Comparison of ENCODE assay signal across 8 cellular contexts in genomic region chr10:132654708-132655661, GRCh38.
DNase-seq lines count a peak whose midpoint lies in the region; TF ChIP-seq lines count a peak whose summit lies in the region.

No MANE protein-coding gene starts in this region.

- DNase-seq in DMS 273 (lab: John Stamatoyannopoulos, UW; ENCODE audit: unreplicated experiment) (peak; percentile 72), DMS 273 treated with DMSO at 0.1 percent for 48 hours (lab: John Stamatoyannopoulos, UW) (no peak), NAMALWA (ENCODE audit: low spot score) (peak; percentile 70), choroid plexus epithelial cell (ENCODE audit: low read depth) (peak; percentile 74), ureter (ENCODE audit: low spot score) (no peak)
- DNase-seq in activated CD4-positive, CD25-positive, alpha-beta regulatory T cell treated with anti-CD3 and anti-CD28 coated beads, Interleukin-2, amount 50 U/mL, for 72 hours: peak; percentile 60
- DNase-seq in stimulated activated CD8-positive, alpha-beta memory T cell treated with anti-CD3 and anti-CD28 coated beads, Interleukin-15, amount 100 ng/mL, for 1 hour (ENCODE audit: low read depth): peak; percentile 13

- no peak overlapping the region for H3K4me3 ChIP-seq in choroid plexus epithelial cell (ENCODE audit: low read depth, low read length)
- H3K4me3 ChIP-seq in liver (ENCODE audit: low read depth in 1 of 3, low read length in 3 of 3): no peak overlapping the region

- no peak overlapping the region for H3K27ac ChIP-seq in liver (ENCODE audit: low read depth in 1 of 2, low read length in 2 of 2)

- H3K36me3 ChIP-seq in liver (ENCODE audit: control insufficient read depth in 4 of 4, insufficient read depth in 3 of 4, low read depth in 1 of 4, low read length in 3 of 4): peaks cover 0 to 18% (median 6%) of the 10 kb centered on the region in 4 donors

- H3K27me3 ChIP-seq in liver (ENCODE audit: control insufficient read depth in 4 of 4, insufficient read depth in 4 of 4, low read length in 3 of 4): no peaks in the 10 kb centered on the region

- H3K4me1 ChIP-seq in liver (ENCODE audit: control insufficient read depth in 4 of 4, insufficient read depth in 4 of 4, low read length in 3 of 4): peaks cover 0 to 24% (median 12%) of the 10 kb centered on the region in 4 donors

- H3K9ac ChIP-seq in liver (ENCODE audit: low read depth in 1 of 2, low read length in 2 of 2): no peak overlapping the region

- WGBS in liver: 70% methylated on average over 48 of the region's 48 CpGs

- peak; percentile 82 to 86 for TF ChIP-seq RAD21 in liver (IDR thresholded peaks at IDR 0.05)

- TF ChIP-seq CTCF in choroid plexus epithelial cell (conservative IDR thresholded peaks at IDR 0.05; ENCODE audit: low read depth, low read length) (peak; percentile 95), liver (IDR thresholded peaks at IDR 0.05; ENCODE audit: low read depth, low read length, missing input control) (peak; percentile 71)

- no peaks in the 10 kb centered on the region for H3K9me3 ChIP-seq in liver (ENCODE audit: control insufficient read depth in 4 of 4, low read length in 3 of 4)

TF ChIP-seq in liver, 16 proteins besides CTCF, POLR2A, EP300 and RAD21:
- no peak for TF ChIP-seq NR2F2 (IDR thresholded peaks at IDR 0.05)
- TF ChIP-seq, protein P1, sequence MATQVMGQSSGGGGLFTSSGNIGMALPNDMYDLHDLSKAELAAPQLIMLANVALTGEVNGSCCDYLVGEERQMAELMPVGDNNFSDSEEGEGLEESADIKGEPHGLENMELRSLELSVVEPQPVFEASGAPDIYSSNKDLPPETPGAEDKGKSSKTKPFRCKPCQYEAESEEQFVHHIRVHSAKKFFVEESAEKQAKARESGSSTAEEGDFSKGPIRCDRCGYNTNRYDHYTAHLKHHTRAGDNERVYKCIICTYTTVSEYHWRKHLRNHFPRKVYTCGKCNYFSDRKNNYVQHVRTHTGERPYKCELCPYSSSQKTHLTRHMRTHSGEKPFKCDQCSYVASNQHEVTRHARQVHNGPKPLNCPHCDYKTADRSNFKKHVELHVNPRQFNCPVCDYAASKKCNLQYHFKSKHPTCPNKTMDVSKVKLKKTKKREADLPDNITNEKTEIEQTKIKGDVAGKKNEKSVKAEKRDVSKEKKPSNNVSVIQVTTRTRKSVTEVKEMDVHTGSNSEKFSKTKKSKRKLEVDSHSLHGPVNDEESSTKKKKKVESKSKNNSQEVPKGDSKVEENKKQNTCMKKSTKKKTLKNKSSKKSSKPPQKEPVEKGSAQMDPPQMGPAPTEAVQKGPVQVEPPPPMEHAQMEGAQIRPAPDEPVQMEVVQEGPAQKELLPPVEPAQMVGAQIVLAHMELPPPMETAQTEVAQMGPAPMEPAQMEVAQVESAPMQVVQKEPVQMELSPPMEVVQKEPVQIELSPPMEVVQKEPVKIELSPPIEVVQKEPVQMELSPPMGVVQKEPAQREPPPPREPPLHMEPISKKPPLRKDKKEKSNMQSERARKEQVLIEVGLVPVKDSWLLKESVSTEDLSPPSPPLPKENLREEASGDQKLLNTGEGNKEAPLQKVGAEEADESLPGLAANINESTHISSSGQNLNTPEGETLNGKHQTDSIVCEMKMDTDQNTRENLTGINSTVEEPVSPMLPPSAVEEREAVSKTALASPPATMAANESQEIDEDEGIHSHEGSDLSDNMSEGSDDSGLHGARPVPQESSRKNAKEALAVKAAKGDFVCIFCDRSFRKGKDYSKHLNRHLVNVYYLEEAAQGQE (IDR thresholded peaks at IDR 0.05): no peak
- no peak for TF ChIP-seq EGR1 (IDR thresholded peaks at IDR 0.05; ENCODE audit: low read depth in 2 of 2)
- no peak for TF ChIP-seq FOXA1 (IDR thresholded peaks at IDR 0.05)
- no peak for TF ChIP-seq HNF4A (conservative IDR thresholded peaks at IDR 0.05)
- no peak for TF ChIP-seq ZBTB33 (IDR thresholded peaks at IDR 0.05)
- TF ChIP-seq GABPA (IDR thresholded peaks at IDR 0.05 in 1 of 2, conservative IDR thresholded peaks at IDR 0.05 in 1 of 2): no peak
- no peak for TF ChIP-seq JUND (IDR thresholded peaks at IDR 0.05)
- no peak for TF ChIP-seq TAF1 (conservative IDR thresholded peaks at IDR 0.05)
- no peak for TF ChIP-seq HNF4G (IDR thresholded peaks at IDR 0.05)
- TF ChIP-seq FOXA2 (IDR thresholded peaks at IDR 0.05): no peak
- TF ChIP-seq RXRA (IDR thresholded peaks at IDR 0.05): no peak
- no peak for TF ChIP-seq SP1 (IDR thresholded peaks at IDR 0.05)
- TF ChIP-seq, protein P2, sequence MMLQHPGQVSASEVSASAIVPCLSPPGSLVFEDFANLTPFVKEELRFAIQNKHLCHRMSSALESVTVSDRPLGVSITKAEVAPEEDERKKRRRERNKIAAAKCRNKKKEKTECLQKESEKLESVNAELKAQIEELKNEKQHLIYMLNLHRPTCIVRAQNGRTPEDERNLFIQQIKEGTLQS (IDR thresholded peaks at IDR 0.05): no peak
- TF ChIP-seq YY1 (IDR thresholded peaks at IDR 0.05): no peak
- TF ChIP-seq, protein P3, sequence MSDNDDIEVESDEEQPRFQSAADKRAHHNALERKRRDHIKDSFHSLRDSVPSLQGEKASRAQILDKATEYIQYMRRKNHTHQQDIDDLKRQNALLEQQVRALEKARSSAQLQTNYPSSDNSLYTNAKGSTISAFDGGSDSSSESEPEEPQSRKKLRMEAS (IDR thresholded peaks at IDR 0.05): no peak

Comparison
In these comparisons a context has a peak if more than half of its experiments do, and no peak if none do; other contexts are left out.
1. DNase-seq: peak in DMS 273 (single experiment), NAMALWA (single experiment), activated CD4-positive, CD25-positive, alpha-beta regulatory T cell treated with anti-CD3 and anti-CD28 coated beads, Interleukin-2, amount 50 U/mL, for 72 hours (single experiment), choroid plexus epithelial cell (single experiment) and stimulated activated CD8-positive, alpha-beta memory T cell treated with anti-CD3 and anti-CD28 coated beads, Interleukin-15, amount 100 ng/mL, for 1 hour (single experiment); none in DMS 273 treated with DMSO at 0.1 percent for 48 hours (single experiment) and ureter (single experiment).